ENCODE assay signal across 8 cellular contexts in the genomic region with DNA sequence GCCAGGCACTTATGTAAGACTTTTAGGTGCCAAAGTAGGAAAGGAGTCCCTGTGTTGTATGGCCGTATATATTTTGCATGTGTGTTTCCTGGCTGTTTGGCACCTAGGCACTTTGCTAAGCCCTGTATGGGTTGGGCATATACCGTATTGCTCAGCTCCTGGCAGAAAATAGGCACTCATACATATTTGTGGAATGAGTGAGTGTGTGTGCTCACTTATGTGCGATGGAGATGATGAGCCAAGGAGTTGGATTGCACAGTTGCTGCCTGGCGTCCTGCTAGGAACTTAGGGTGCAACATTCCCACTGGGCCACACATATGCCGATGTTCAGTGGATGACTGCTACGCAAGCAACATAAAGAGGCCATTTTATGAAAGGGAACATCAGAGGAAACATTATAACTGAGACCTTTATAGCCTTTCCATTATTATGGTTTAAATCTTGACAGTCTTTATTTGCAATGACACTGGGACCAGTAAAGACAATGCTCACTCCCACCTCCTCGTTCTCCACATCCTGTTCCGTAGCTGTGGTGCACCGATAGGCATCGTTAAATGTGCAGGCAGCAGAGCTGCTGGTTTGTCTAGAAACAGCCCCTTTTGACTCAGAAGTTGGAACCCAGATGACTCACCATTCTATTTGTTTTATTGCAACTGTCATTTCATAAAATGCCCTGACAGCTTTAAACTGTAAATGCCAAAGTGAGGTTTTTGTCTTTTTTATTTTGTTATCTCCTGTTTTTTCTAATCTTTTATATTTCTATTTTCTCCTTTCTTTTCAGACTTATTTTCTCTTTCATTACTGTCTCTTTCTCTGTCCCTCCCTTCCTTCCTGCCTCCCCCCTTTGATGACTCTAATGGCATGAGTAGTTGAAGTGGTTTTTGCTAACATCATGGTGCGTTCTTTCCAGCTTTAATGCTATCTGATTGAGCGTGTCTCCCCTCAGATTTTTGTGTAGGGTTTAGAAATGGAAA. TPM values are rescaled to one million over a fixed set of nuclear protein-coding genes. Genes with fewer than 3 reads are reported as not detected.
DNase-seq lines count a peak whose midpoint lies in the region; ATAC-seq and TF ChIP-seq lines count a peak whose summit lies in the region.

No MANE protein-coding gene starts in this region.

- TF ChIP-seq CTCF in WTC11 (IDR thresholded peaks at IDR 0.05) (no peak), cardiac fibroblast (IDR thresholded peaks at IDR 0.05; ENCODE audit: low read depth, low read length) (no peak), upper lobe of right lung (IDR thresholded peaks at IDR 0.05) (no peak), esophagus muscularis mucosa (IDR thresholded peaks at IDR 0.05) (no peak)

- CTCF ChIA-PET in WTC11 (lab: Charles Lee): no interaction called here

- DNase-seq in Caki2 (ENCODE audit: low read depth) (peak; percentile 48), HUDEP-2 (lab: John Stamatoyannopoulos, UW; ENCODE audit: unreplicated experiment in 76 of 76) (peak in 63 of 76 experiments; percentile 6 to 79 (median 48)), WTC11 (ENCODE audit: low spot score) (no peak), cardiac fibroblast (ENCODE audit: low read depth in 2 of 2) (peak; percentile 76 to 90), occipital lobe (lab: John Stamatoyannopoulos, UW) (peak; percentile 29), upper lobe of right lung (no peak), esophagus muscularis mucosa (ENCODE audit: extremely low spot score) (no peak)

- H3K9me3 Mint-ChIP-seq in WTC11: no peaks in the 10 kb centered on the region

- H3K4me1 Mint-ChIP-seq in WTC11: peaks cover 61% of the 10 kb centered on the region

- TF ChIP-seq POLR2A in esophagus muscularis mucosa (IDR thresholded peaks at IDR 0.05; ENCODE audit: low read depth): no peak

- intact Hi-C loops in upper lobe of right lung (cut with DNase I) (no loop called here), esophagus muscularis mucosa (cut with DNase I) (loop anchor here (5.0 kb wide), 2 partner anchors 286 to 356 kb away; a partner anchor contains a TSS)

- H3K27ac Mint-ChIP-seq in WTC11: peak overlapping the region; percentile 18; the same call in 1 of the 2 replicates

- POLR2A ChIA-PET in WTC11 (lab: Charles Lee): interaction anchor here (0.7 kb wide), 1 partner anchor 289 kb away, joined by 3 read pairs; no protein-coding TSS in a partner anchor

- H3K9me3 ChIP-seq in upper lobe of right lung: no peaks in the 10 kb centered on the region
- H3K9me3 ChIP-seq in esophagus muscularis mucosa: no peaks in the 10 kb centered on the region

- no peaks in the 10 kb centered on the region for H3K27me3 Mint-ChIP-seq in WTC11 (ENCODE audit: low read depth)

- H3K27ac ChIP-seq in upper lobe of right lung: peak overlapping the region; percentile 67
- peak overlapping the region in 2 of 4 donors; percentile 16 to 23 for H3K27ac ChIP-seq in esophagus muscularis mucosa (replicated peaks in 1 of 4)

- peak overlapping the region in 1 of 2 donors; percentile 18 for H3K4me3 ChIP-seq in cardiac fibroblast (replicated peaks in 1 of 2; ENCODE audit: low read depth in 2 of 2, low read length in 2 of 2)
- H3K4me3 ChIP-seq in upper lobe of right lung: peak overlapping the region; percentile 0
- no peak overlapping the region for H3K4me3 ChIP-seq in esophagus muscularis mucosa

- no peak overlapping the region for H3K4me3 Mint-ChIP-seq in WTC11

- peaks cover 49% of the 10 kb centered on the region for H3K4me1 ChIP-seq in upper lobe of right lung
- peaks cover 25 to 74% (median 62%) of the 10 kb centered on the region in 4 donors for H3K4me1 ChIP-seq in esophagus muscularis mucosa

- in situ Hi-C loops in Caki2 (cut with HindIII; ENCODE audit: low pct_unique_long_range_greater_than_20kb, low sequenced_read_pairs): no loop called here

- no peak for TF ChIP-seq EP300 in esophagus muscularis mucosa (IDR thresholded peaks at IDR 0.05)

- H3K36me3 Mint-ChIP-seq in WTC11: no peaks in the 10 kb centered on the region

- H3K27me3 ChIP-seq in upper lobe of right lung: no peaks in the 10 kb centered on the region
- H3K27me3 ChIP-seq in esophagus muscularis mucosa: no peaks in the 10 kb centered on the region

- H3K36me3 ChIP-seq in upper lobe of right lung: no peaks in the 10 kb centered on the region
- no peaks in the 10 kb centered on the region for H3K36me3 ChIP-seq in esophagus muscularis mucosa

- WGBS in esophagus muscularis mucosa: 36% methylated on average over 12 of the region's 12 CpGs

- ATAC-seq in GM21390 (IDR thresholded peaks at IDR 0.05; ENCODE audit: unreplicated experiment) (peak; percentile 84), WTC11 (no peak), upper lobe of right lung (peak; percentile 72)

TF ChIP-seq in WTC11, 78 proteins besides CTCF, POLR2A, EP300 and RAD21:
- TF ChIP-seq RORB (CRISPR knock-in tag; IDR thresholded peaks at IDR 0.05): no peak
- TF ChIP-seq ZNF396 (CRISPR knock-in tag; IDR thresholded peaks at IDR 0.05; ENCODE audit: borderline replicate concordance): no peak
- TF ChIP-seq SP1 (CRISPR knock-in tag; conservative IDR thresholded peaks at IDR 0.05): no peak
- no peak for TF ChIP-seq ATF1 (CRISPR knock-in tag; IDR thresholded peaks at IDR 0.05)
- no peak for TF ChIP-seq NFATC4 (CRISPR knock-in tag; IDR thresholded peaks at IDR 0.05)
- no peak for TF ChIP-seq FOXK1 (CRISPR knock-in tag; IDR thresholded peaks at IDR 0.05)
- TF ChIP-seq GTF2I (CRISPR knock-in tag; conservative IDR thresholded peaks at IDR 0.05): no peak
- TF ChIP-seq, protein P1, sequence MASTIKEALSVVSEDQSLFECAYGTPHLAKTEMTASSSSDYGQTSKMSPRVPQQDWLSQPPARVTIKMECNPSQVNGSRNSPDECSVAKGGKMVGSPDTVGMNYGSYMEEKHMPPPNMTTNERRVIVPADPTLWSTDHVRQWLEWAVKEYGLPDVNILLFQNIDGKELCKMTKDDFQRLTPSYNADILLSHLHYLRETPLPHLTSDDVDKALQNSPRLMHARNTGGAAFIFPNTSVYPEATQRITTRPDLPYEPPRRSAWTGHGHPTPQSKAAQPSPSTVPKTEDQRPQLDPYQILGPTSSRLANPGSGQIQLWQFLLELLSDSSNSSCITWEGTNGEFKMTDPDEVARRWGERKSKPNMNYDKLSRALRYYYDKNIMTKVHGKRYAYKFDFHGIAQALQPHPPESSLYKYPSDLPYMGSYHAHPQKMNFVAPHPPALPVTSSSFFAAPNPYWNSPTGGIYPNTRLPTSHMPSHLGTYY (CRISPR knock-in tag; IDR thresholded peaks at IDR 0.05): no peak
TF ChIP-seq in WTC11: peak in this region for 0.

RNA-seq across cellular contexts. Expression of a gene that starts 36.1 kb away (rescaled TPM):
- 13.8 and 24.9 TPM in 2 replicates for total RNA-seq in Caki2 (2014; rRNA removed; shearing (Covaris generic); ENCODE audit: low replicate concordance)
- total RNA-seq in WTC11 (2021): 27.3 to 30.5 TPM (median 27.8 TPM) in 3 replicates
- 9.2 TPM for total RNA-seq in occipital lobe
- total RNA-seq in upper lobe of right lung: 25.8 TPM
- 10 to 100 TPM; 16.2 to 24.2 (median 20.1) TPM for total RNA-seq in esophagus muscularis mucosa

RNA-seq across cellular contexts. Expression of a gene that starts 38.5 kb away (rescaled TPM):
- total RNA-seq in Caki2 (2014; rRNA removed; shearing (Covaris generic); ENCODE audit: low replicate concordance): 31.8 and 31.9 TPM in 2 replicates
- 86.4 to 86.7 TPM (median 86.5 TPM) in 3 replicates for total RNA-seq in WTC11 (2021)
- total RNA-seq in occipital lobe: 29.6 TPM
- 36.9 TPM for total RNA-seq in upper lobe of right lung
- total RNA-seq in esophagus muscularis mucosa: 10 to 100 TPM; 17.9 to 32.5 (median 26.0) TPM

Comparison
In these comparisons a context has a peak if more than half of its experiments do, and no peak if none do; other contexts are left out.
1. DNase-seq: peak in Caki2 (single experiment), HUDEP-2 (63 of 76), cardiac fibroblast (2 of 2) and occipital lobe (single experiment); none in WTC11 (single experiment), upper lobe of right lung (single experiment) and esophagus muscularis mucosa (single experiment).